Comparison of ENCODE assay signal across 8 cellular contexts in genomic region chr19:14517840-14518505, GRCh38. TPM values are rescaled to one million over a fixed set of nuclear protein-coding genes. Genes with fewer than 3 reads are reported as not detected.
DNase-seq lines count a peak whose midpoint lies in the region; ATAC-seq and TF ChIP-seq lines count a peak whose summit lies in the region.

Gene DNAJB1, minus strand, starts transcription at chr19:14518397. Its CDS starts 48 bp downstream, at chr19:14518349.

- peaks cover 48% of the 10 kb centered on the region for H3K36me3 Mint-ChIP-seq in activated T-cell treated with anti-CD3 and anti-CD28 coated beads, Interleukin-2, amount 50 U/mL, for 24 hours (ENCODE audit: low read depth)

- intact Hi-C loops in esophagus muscularis mucosa (cut with DNase I) (no loop called here), stomach (cut with DNase I; ENCODE audit: low total_unique reads) (no loop called here)

- H3K4me1 Mint-ChIP-seq in activated T-cell treated with anti-CD3 and anti-CD28 coated beads, Interleukin-2, amount 50 U/mL, for 24 hours (ENCODE audit: low read depth): peaks cover 66% of the 10 kb centered on the region

- H3K4me3 Mint-ChIP-seq in activated T-cell treated with anti-CD3 and anti-CD28 coated beads, Interleukin-2, amount 50 U/mL, for 24 hours: peak within 1 kb of the TSS; percentile 88

- H3K27me3 Mint-ChIP-seq in activated T-cell treated with anti-CD3 and anti-CD28 coated beads, Interleukin-2, amount 50 U/mL, for 24 hours: no peaks in the 10 kb centered on the region

- H3K4me3 ChIP-seq in esophagus muscularis mucosa: peak within 1 kb of the TSS; percentile 80 to 100 (median 98)
- H3K4me3 ChIP-seq in mucosa of stomach (ENCODE audit: low read length): peak within 1 kb of the TSS; percentile 7
- peak within 1 kb of the TSS; percentile 85 to 89 (median 89) for H3K4me3 ChIP-seq in stomach

- H3K4me1 ChIP-seq in esophagus muscularis mucosa (peaks cover 36 to 50% (median 48%) of the 10 kb centered on the region in 4 donors), mucosa of stomach (ENCODE audit: control insufficient read depth, insufficient read depth, low read length) (peaks cover 59% of the 10 kb centered on the region), stomach (peaks cover 51 to 80% (median 55%) of the 10 kb centered on the region in 4 donors)

- WGBS in esophagus muscularis mucosa: 0% methylated on average over 17 of the region's 82 CpGs
- WGBS in stomach, 5 donors: 0 to 1% (median 0%) methylated on average over 20 to 82 of the region's 82 CpGs

- ATAC-seq in GM18858 (IDR thresholded peaks at IDR 0.05; ENCODE audit: unreplicated experiment) (peak; percentile 48), HG03039 (IDR thresholded peaks at IDR 0.05; ENCODE audit: unreplicated experiment) (peak; percentile 52)

- DNase-seq in AG20443 (ENCODE audit: low spot score) (peak; percentile 93), NCI-H510A treated with DMSO at 0.1 percent for 48 hours (lab: John Stamatoyannopoulos, UW) (peak; percentile 52), esophagus muscularis mucosa (ENCODE audit: extremely low spot score) (no peak), stomach (peak; percentile 83)
- no peak for DNase-seq in activated T-cell treated with anti-CD3 and anti-CD28 coated beads, Interleukin-2, amount 50 U/mL, for 24 hours

- H3K36me3 ChIP-seq in esophagus muscularis mucosa (peaks cover 28 to 40% (median 33%) of the 10 kb centered on the region in 4 donors), mucosa of stomach (ENCODE audit: control insufficient read depth, insufficient read depth, low read length) (peaks cover 15% of the 10 kb centered on the region), stomach (peaks cover 22 to 39% (median 34%) of the 10 kb centered on the region in 4 donors)

- peak within 1 kb of the TSS; percentile 98 for H3K9ac ChIP-seq in mucosa of stomach (ENCODE audit: low read length)

- H3K27me3 ChIP-seq in esophagus muscularis mucosa: peaks cover 0 to 3% (median 0%) of the 10 kb centered on the region in 4 donors
- H3K27me3 ChIP-seq in mucosa of stomach (ENCODE audit: control insufficient read depth, insufficient read depth, low read length): no peaks in the 10 kb centered on the region
- no peaks in the 10 kb centered on the region for H3K27me3 ChIP-seq in stomach

- peak; percentile 97 for TF ChIP-seq POLR2A in esophagus muscularis mucosa (IDR thresholded peaks at IDR 0.05; ENCODE audit: low read depth)
- peak in 2 of 4 donors; percentile 88 to 92 for TF ChIP-seq POLR2A in stomach (IDR thresholded peaks at IDR 0.05)

- H3K9me3 ChIP-seq in esophagus muscularis mucosa (no peaks in the 10 kb centered on the region), mucosa of stomach (ENCODE audit: control insufficient read depth, low read length) (no peaks in the 10 kb centered on the region), stomach (no peaks in the 10 kb centered on the region)

- H3K9me3 Mint-ChIP-seq in activated T-cell treated with anti-CD3 and anti-CD28 coated beads, Interleukin-2, amount 50 U/mL, for 24 hours: no peaks in the 10 kb centered on the region

- peak within 1 kb of the TSS; percentile 99 for H3K27ac Mint-ChIP-seq in activated T-cell treated with anti-CD3 and anti-CD28 coated beads, Interleukin-2, amount 50 U/mL, for 24 hours

- TF ChIP-seq EP300 in esophagus muscularis mucosa (IDR thresholded peaks at IDR 0.05) (no peak), stomach (IDR thresholded peaks at IDR 0.05) (no peak)

- H3K27ac ChIP-seq in esophagus muscularis mucosa (replicated peaks in 1 of 4) (peak within 1 kb of the TSS; percentile 99 to 100 (median 100)), stomach (peak within 1 kb of the TSS; percentile 99 to 100 (median 100))

- TF ChIP-seq CTCF in esophagus muscularis mucosa (IDR thresholded peaks at IDR 0.05) (peak in 1 of 3 experiments; percentile 5), stomach (IDR thresholded peaks at IDR 0.05) (no peak)

RNA-seq across cellular contexts. Expression of gene DNAJB1, which starts in this region (rescaled TPM):
- total RNA-seq in esophagus muscularis mucosa (100 to 1,000 TPM in 1 of 4 donors, 10 to 100 TPM in 3; 50.3 to 102 (median 86.3) TPM), stomach (10 to 100 TPM in 4 of 5 donors, 1 to 10 TPM in 1; 9.9 to 62.6 (median 33.0) TPM)
- polyA plus RNA-seq in stomach: 10 to 100 TPM; 74.9 to 85.8 (median 80.9) TPM

Comparison
In these comparisons a context has a peak if more than half of its experiments do, and no peak if none do; other contexts are left out.
1. DNase-seq: peak in AG20443 (single experiment), NCI-H510A treated with DMSO at 0.1 percent for 48 hours (single experiment) and stomach (single experiment); none in activated T-cell treated with anti-CD3 and anti-CD28 coated beads, Interleukin-2, amount 50 U/mL, for 24 hours (single experiment) and esophagus muscularis mucosa (single experiment).
2. H3K4me3 ChIP-seq: peak in every context shown above with its lines; median percentile 98 in esophagus muscularis mucosa; 89 in stomach; 7 in mucosa of stomach.